In the genomic region with DNA sequence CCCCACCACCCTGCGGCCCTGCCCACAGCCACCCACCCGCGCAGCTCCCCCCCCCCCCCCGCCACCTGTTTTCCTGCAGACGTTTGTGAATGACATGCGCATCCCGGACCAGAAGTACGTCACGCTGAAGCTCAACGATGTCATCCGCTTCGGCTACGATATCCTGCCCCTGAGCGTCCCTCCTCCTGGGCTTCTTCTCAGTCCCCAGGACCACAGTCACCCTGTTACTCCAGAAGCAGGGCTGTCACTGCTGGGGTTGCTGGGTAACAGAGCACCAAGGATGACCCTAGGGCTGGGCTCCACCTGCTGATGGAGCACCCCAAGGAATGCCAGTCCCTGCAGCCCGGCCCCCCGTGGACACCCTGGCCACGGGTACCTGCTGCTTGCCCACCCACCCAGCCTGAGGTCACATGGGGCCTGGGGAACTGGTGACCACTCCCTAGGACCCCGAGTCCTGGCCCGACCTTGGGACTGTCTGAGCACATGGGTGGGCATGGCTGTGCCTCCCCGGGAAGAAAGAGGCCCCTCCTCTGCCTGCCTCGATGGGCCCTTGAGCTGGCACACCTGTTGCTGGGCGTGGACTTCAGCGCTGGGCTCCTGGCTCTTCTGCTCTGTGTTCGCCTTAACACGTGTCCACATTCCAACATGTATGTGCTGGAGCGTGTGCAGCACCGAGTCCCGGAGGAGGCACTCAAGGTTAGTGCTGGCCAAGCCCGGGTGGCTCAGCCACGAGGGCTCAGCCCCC, we compare ENCODE assay signal across 25 cellular contexts. TPM values are rescaled to one million over a fixed set of nuclear protein-coding genes. Genes with fewer than 3 reads are reported as not detected.
DNase-seq lines count a peak whose midpoint lies in the region; ATAC-seq and TF ChIP-seq lines count a peak whose summit lies in the region.
"Had no signal": no experiment of that assay in that cellular context is flagged by ENCODE, and none has a peak within 500 bp of the region (broad histone marks: within the 10 kb centered on the region; RNA-seq: fewer than 3 reads in every experiment).

No MANE protein-coding gene starts in this region.

- TF ChIP-seq CTCF in heart left ventricle (IDR thresholded peaks at IDR 0.05), result no peak
- no peak for TF ChIP-seq CTCF in RWPE1 (conservative IDR thresholded peaks at IDR 0.05; ENCODE audit: low read depth)
- no peak for TF ChIP-seq CTCF in mucosa of descending colon (IDR thresholded peaks at IDR 0.05)

- peak in 3 of 5 donors; percentile 4 to 65 (median 19) for DNase-seq in heart left ventricle
- DNase-seq in Right ventricle myocardium superior, result no peak
- DNase-seq in RWPE1 (ENCODE audit: low spot score), result no peak
- DNase-seq in mucosa of descending colon, result peak in 2 of 3 donors; percentile 29 to 43
- no peak for DNase-seq in kidney glomerular epithelial cell (lab: John Stamatoyannopoulos, UW)
- no peak for DNase-seq in NCI-H69 (lab: John Stamatoyannopoulos, UW)
- DNase-seq: CD4-positive, CD25-positive, alpha-beta regulatory T cell; DMS79; H9; KBM-7; MM.1S; NCI-H1092; NCI-H1436; NCI-H187 treated with DMSO at 0.1 percent for 48 hours; NCI-H2107; NCI-H510A; NCI-H748 treated with DMSO at 0.1 percent for 48 hours; Peyer's patch; SW 1271 had no signal

- POLR2A ChIA-PET in RWPE1 (lab: Yijun Ruan, JAX; ENCODE audit: low non-redundant PET), result no interaction called here

- CTCF ChIA-PET in RWPE1 (lab: Yijun Ruan, JAX), result no interaction called here

- no peaks in the 10 kb centered on the region for H3K27me3 ChIP-seq in heart left ventricle
- H3K27me3 ChIP-seq: Peyer's patch had no signal

- 71 to 91% (median 79%) methylated on average over 23 to 30 of the region's 30 CpGs for WGBS in heart left ventricle, 4 donors

- ATAC-seq in heart left ventricle (no peak), Right ventricle myocardium superior (ENCODE audit: poor library complexity) (no peak), mucosa of descending colon (no peak), HG02798 (IDR thresholded peaks at IDR 0.05; ENCODE audit: poor library complexity, unreplicated experiment) (no peak)
- ATAC-seq: A549, HepG2 had no signal

- H3K4me1 ChIP-seq in heart left ventricle (peaks cover 0 to 21% (median 0%) of the 10 kb centered on the region in 12 donors), mucosa of descending colon (ENCODE audit: low read depth) (no peaks in the 10 kb centered on the region)
- H3K4me1 ChIP-seq: Peyer's patch had no signal

- H3K9me3 ChIP-seq in heart left ventricle (no peaks in the 10 kb centered on the region), mucosa of descending colon (no peaks in the 10 kb centered on the region)
- H3K9me3 ChIP-seq: A549, Peyer's patch had no signal

- H3K4me3 ChIP-seq in heart left ventricle, result no peak overlapping the region
- no peak overlapping the region for H3K4me3 ChIP-seq in mucosa of descending colon
- H3K4me3 ChIP-seq: A549, Peyer's patch had no signal

- intact Hi-C loops in heart left ventricle (cut with DNase I), result no loop called here
- intact Hi-C loops in Right ventricle myocardium superior (cut with DNase I), result no loop called here
- intact Hi-C loops in mucosa of descending colon (cut with DNase I, micrococcal nuclease), result no loop called here

- H3K27ac ChIP-seq in heart left ventricle, result no peak overlapping the region
- H3K27ac ChIP-seq in RWPE1, result peak overlapping the region; percentile 33
- H3K27ac ChIP-seq: A549, HL-60, Peyer's patch had no signal

- H3K36me3 ChIP-seq in heart left ventricle (peaks cover 0 to 19% (median 4%) of the 10 kb centered on the region in 9 donors), mucosa of descending colon (ENCODE audit: low read depth) (no peaks in the 10 kb centered on the region)

- TF ChIP-seq POLR2A in heart left ventricle (IDR thresholded peaks at IDR 0.05), result no peak

RNA-seq across cellular contexts. Expression of gene CEP170B, which starts 12.9 kb away (rescaled TPM):
- total RNA-seq in heart left ventricle (10 to 100 TPM in 8 of 9 donors, 1 to 10 TPM in 1; 9.1 to 21.9 (median 12.5) TPM), Right ventricle myocardium superior (9.5 TPM), mucosa of descending colon (10 to 100 TPM; 66.8 to 89.9 (median 69.9) TPM)
- polyA plus RNA-seq in heart left ventricle, result 10 to 100 TPM in 1 of 2 donors, 1 to 10 TPM in 1; 7.5 to 17.9 TPM

RNA-seq across cellular contexts. Expression of gene PLD4, which starts 46.7 kb away (rescaled TPM):
- total RNA-seq in heart left ventricle (1 to 10 TPM in 1 of 9 donors, under 1 TPM in 4, not detected in 4; 0.25 to 1.5 (median 0.40) TPM), Right ventricle myocardium superior (0.13 TPM), mucosa of descending colon (1 to 10 TPM in 1 of 3 donors, under 1 TPM in 2; 0.38 to 2.2 (median 0.39) TPM)
- polyA plus RNA-seq in heart left ventricle, result under 1 TPM in 1 of 2 donors, not detected in 1; 0.12 TPM
- total RNA-seq: CD4-positive, CD25-positive, alpha-beta regulatory T cell; H9; HepG2; HT-29; SK-MEL-5 had no signal
- polyA plus RNA-seq: HepG2 had no signal

Comparison
In these comparisons a context has a peak if more than half of its experiments do, and no peak if none do; other contexts are left out.
1. DNase-seq: peak in heart left ventricle (3 of 5) and mucosa of descending colon (2 of 3); none in Right ventricle myocardium superior (single experiment), RWPE1 (single experiment), kidney glomerular epithelial cell (single experiment) and NCI-H69 (single experiment).